Comparison of ENCODE assay signal across 12 cellular contexts in genomic region chr3:101638262-101638745, GRCh38. TPM values are rescaled to one million over a fixed set of nuclear protein-coding genes. Genes with fewer than 3 reads are reported as not detected.
DNase-seq lines count a peak whose midpoint lies in the region; ATAC-seq and TF ChIP-seq lines count a peak whose summit lies in the region.
"Had no signal": no experiment of that assay in that cellular context is flagged by ENCODE, and none has a peak within 500 bp of the region (broad histone marks: within the 10 kb centered on the region; RNA-seq: fewer than 3 reads in every experiment).

No MANE protein-coding gene starts in this region.

- TF ChIP-seq CTCF in GM12865 (IDR thresholded peaks at IDR 0.05; ENCODE audit: insufficient read depth, low read depth, low read length, missing control alignments) (no peak), astrocyte of the spinal cord (IDR thresholded peaks at IDR 0.05; ENCODE audit: low read depth, low read length) (peak; percentile 8)

- peaks cover 10% of the 10 kb centered on the region for H3K4me1 Mint-ChIP-seq in activated CD4-positive, alpha-beta T cell treated with anti-CD3 and anti-CD28 coated beads, Interleukin-2, amount 10 ng/mL, durations not matched to agents 7 days and 5 days

- no peak overlapping the region for H3K4ac ChIP-seq in mesendoderm (ENCODE audit: low read depth, low read length)

- TF ChIP-seq RAD21 in Ishikawa (IDR thresholded peaks at IDR 0.05; ENCODE audit: low read depth), result peak; percentile 18; the same call in 1 of the 2 replicates

- WGBS in mesendoderm (ENCODE audit: extremely low coverage, insufficient coverage, low lambda C conversion rate), result no CpG with 5 or more reads among the region's 10 CpGs

- peaks cover 5% of the 10 kb centered on the region for H3K4me1 ChIP-seq in mesendoderm (ENCODE audit: control insufficient read depth, low read depth, low read length)

- no peak overlapping the region for H3K4me3 Mint-ChIP-seq in activated CD4-positive, alpha-beta T cell treated with anti-CD3 and anti-CD28 coated beads, Interleukin-2, amount 10 ng/mL, durations not matched to agents 7 days and 5 days
- H3K4me3 Mint-ChIP-seq: activated naive CD8-positive, alpha-beta T cell had no signal

- H3K18ac ChIP-seq in mesendoderm (ENCODE audit: low read length), result peak overlapping the region; percentile 21

- H3K56ac ChIP-seq in mesendoderm (ENCODE audit: low read length), result peak overlapping the region; percentile 81

- DNase-seq in GM12865 (ENCODE audit: low read depth) (peak; percentile 8), astrocyte of the spinal cord (ENCODE audit: low read depth, low spot score) (peak; percentile 14), mesendoderm (peak; percentile 66), DMS53 (lab: John Stamatoyannopoulos, UW) (no peak)
- no peak for DNase-seq in activated CD4-positive, alpha-beta T cell treated with anti-CD3 and anti-CD28 coated beads, Interleukin-2, amount 10 ng/mL, durations not matched to agents 7 days and 5 days
- DNase-seq: mammary epithelial cell had no signal

- H2BK5ac ChIP-seq in mesendoderm (ENCODE audit: low read length), result no peak overlapping the region

- no peak for TF ChIP-seq EP300 in Ishikawa (IDR thresholded peaks at IDR 0.05; ENCODE audit: borderline replicate concordance)

- H3K36me3 ChIP-seq in mesendoderm (ENCODE audit: control insufficient read depth, insufficient read depth, low read length), result no peaks in the 10 kb centered on the region
- H3K36me3 ChIP-seq: neutrophil had no signal

- H3K27ac Mint-ChIP-seq in activated CD4-positive, alpha-beta T cell treated with anti-CD3 and anti-CD28 coated beads, Interleukin-2, amount 10 ng/mL, durations not matched to agents 7 days and 5 days, result no peak overlapping the region
- H3K27ac Mint-ChIP-seq: activated naive CD8-positive, alpha-beta T cell had no signal

- H3K27ac ChIP-seq in mesendoderm (ENCODE audit: low read depth, low read length), result peak overlapping the region; percentile 52
- H3K27ac ChIP-seq: C4-2B, neutrophil had no signal

- no peaks in the 10 kb centered on the region for H3K9me3 Mint-ChIP-seq in activated CD4-positive, alpha-beta T cell treated with anti-CD3 and anti-CD28 coated beads, Interleukin-2, amount 10 ng/mL, durations not matched to agents 7 days and 5 days

- no peak for ATAC-seq in HG03520 (IDR thresholded peaks at IDR 0.05; ENCODE audit: unreplicated experiment)
- no peak for ATAC-seq in GM21526 (IDR thresholded peaks at IDR 0.05; ENCODE audit: low FRiP score, unreplicated experiment)

- H2BK120ac ChIP-seq in mesendoderm (ENCODE audit: low read depth, low read length), result no peak overlapping the region

- in situ Hi-C loops in astrocyte of the spinal cord (cut with HindIII; ENCODE audit: low sequenced_read_pairs), result no loop called here

- no peak overlapping the region for H2BK15ac ChIP-seq in mesendoderm (replicated peaks; ENCODE audit: low read depth)

- no peak overlapping the region for H3K23ac ChIP-seq in mesendoderm (ENCODE audit: low read length)

- H2AK5ac ChIP-seq in mesendoderm (ENCODE audit: low read length), result no peak overlapping the region

- no peak overlapping the region for H4K8ac ChIP-seq in mesendoderm (ENCODE audit: low read depth, low read length)

- H3K4me2 ChIP-seq in mesendoderm (ENCODE audit: low read length), result no peak overlapping the region

- H3K4me3 ChIP-seq in GM12865 (ENCODE audit: low read depth, low read length) (no peak overlapping the region), astrocyte of the spinal cord (ENCODE audit: low read depth, low read length) (no peak overlapping the region), mesendoderm (ENCODE audit: low read length) (no peak overlapping the region)

- H3K27me3 Mint-ChIP-seq in activated CD4-positive, alpha-beta T cell treated with anti-CD3 and anti-CD28 coated beads, Interleukin-2, amount 10 ng/mL, durations not matched to agents 7 days and 5 days, result no peaks in the 10 kb centered on the region
- H3K27me3 Mint-ChIP-seq: activated naive CD8-positive, alpha-beta T cell had no signal

- H3K79me2 ChIP-seq in mesendoderm (ENCODE audit: control insufficient read depth, insufficient read depth, low read length), result no peaks in the 10 kb centered on the region

- peak overlapping the region; percentile 9 for H3K9ac ChIP-seq in mesendoderm (ENCODE audit: low read length)

- CTCF ChIA-PET in activated CD4-positive, alpha-beta T cell treated with anti-CD3 and anti-CD28 coated beads, Interleukin-2, amount 10 ng/mL, durations not matched to agents 7 days and 5 days (lab: Charles Lee), result interaction anchor here (0.6 to 1.3 kb wide), 3 partner anchors 53 to 125 kb away, joined by 3 to 4 read pairs (median 3); partner anchors contain the start of gene SENP7

- H3K79me1 ChIP-seq in mesendoderm (ENCODE audit: low read length), result no peaks in the 10 kb centered on the region

- H4K5ac ChIP-seq in mesendoderm (ENCODE audit: low read length), result no peak overlapping the region

- POLR2A ChIA-PET in activated CD4-positive, alpha-beta T cell treated with anti-CD3 and anti-CD28 coated beads, Interleukin-2, amount 10 ng/mL, durations not matched to agents 7 days and 5 days (lab: Charles Lee), result interaction anchor here (0.6 kb wide), 1 partner anchor 15 kb away, joined by 3 read pairs; no protein-coding TSS in a partner anchor

- H3K36me3 Mint-ChIP-seq in activated CD4-positive, alpha-beta T cell treated with anti-CD3 and anti-CD28 coated beads, Interleukin-2, amount 10 ng/mL, durations not matched to agents 7 days and 5 days (ENCODE audit: low read depth), result no peaks in the 10 kb centered on the region
- H3K36me3 Mint-ChIP-seq: activated naive CD8-positive, alpha-beta T cell had no signal

- H3K27me3 ChIP-seq in mesendoderm (ENCODE audit: insufficient read depth, low read length, poor library complexity), result no peaks in the 10 kb centered on the region
- H3K27me3 ChIP-seq: neutrophil had no signal

TF ChIP-seq in Ishikawa, 13 proteins besides CTCF, POLR2A, EP300 and RAD21:
- TF ChIP-seq USF1 (IDR thresholded peaks at IDR 0.05) (no peak), YY1 (IDR thresholded peaks at IDR 0.05; ENCODE audit: low read depth) (no peak), TCF12 (IDR thresholded peaks at IDR 0.05; ENCODE audit: low read depth) (no peak), EGR1 (IDR thresholded peaks at IDR 0.05) (no peak), TEAD4 (IDR thresholded peaks at IDR 0.05) (no peak), TAF1 (IDR thresholded peaks at IDR 0.05; ENCODE audit: low read depth) (no peak), FOXM1 (IDR thresholded peaks at IDR 0.05; ENCODE audit: borderline replicate concordance, low read depth) (no peak), CEBPB (IDR thresholded peaks at IDR 0.05) (no peak), MAX (IDR thresholded peaks at IDR 0.05) (no peak), NFIC (IDR thresholded peaks at IDR 0.05) (no peak), CREB1 (IDR thresholded peaks at IDR 0.05; ENCODE audit: low read depth) (no peak), REST (IDR thresholded peaks at IDR 0.05; ENCODE audit: low read depth) (no peak), ZBTB7A (IDR thresholded peaks at IDR 0.05; ENCODE audit: low read depth) (no peak)

RNA-seq across cellular contexts. Expression of gene ZBTB11, which starts 38.6 kb away (rescaled TPM):
- polyA plus RNA-seq in mesendoderm (2013, experiment 1 of 2), result 6.2 TPM
- 5.9 TPM for polyA plus RNA-seq in mesendoderm (2013, experiment 2 of 2)
- 10 to 100 TPM; 30.5 to 34.0 TPM for total RNA-seq in activated CD4-positive, alpha-beta T cell treated with anti-CD3 and anti-CD28 coated beads, Interleukin-2, amount 10 ng/mL, durations not matched to agents 7 days and 5 days

RNA-seq across cellular contexts. Expression of gene RPL24, which starts 48.2 kb away (rescaled TPM):
- polyA plus RNA-seq in mesendoderm (2013, experiment 1 of 2), result 3,947 TPM
- polyA plus RNA-seq in mesendoderm (2013, experiment 2 of 2), result 3,947 TPM
- 1,000 to 10,000 TPM; 1,026 to 1,105 TPM for total RNA-seq in activated CD4-positive, alpha-beta T cell treated with anti-CD3 and anti-CD28 coated beads, Interleukin-2, amount 10 ng/mL, durations not matched to agents 7 days and 5 days

Comparison
In these comparisons a context has a peak if more than half of its experiments do, and no peak if none do; other contexts are left out.
1. DNase-seq: peak in GM12865 (single experiment), astrocyte of the spinal cord (single experiment) and mesendoderm (single experiment); none in DMS53 (single experiment) and activated CD4-positive, alpha-beta T cell treated with anti-CD3 and anti-CD28 coated beads, Interleukin-2, amount 10 ng/mL, durations not matched to agents 7 days and 5 days (single experiment).